In the genomic region with DNA sequence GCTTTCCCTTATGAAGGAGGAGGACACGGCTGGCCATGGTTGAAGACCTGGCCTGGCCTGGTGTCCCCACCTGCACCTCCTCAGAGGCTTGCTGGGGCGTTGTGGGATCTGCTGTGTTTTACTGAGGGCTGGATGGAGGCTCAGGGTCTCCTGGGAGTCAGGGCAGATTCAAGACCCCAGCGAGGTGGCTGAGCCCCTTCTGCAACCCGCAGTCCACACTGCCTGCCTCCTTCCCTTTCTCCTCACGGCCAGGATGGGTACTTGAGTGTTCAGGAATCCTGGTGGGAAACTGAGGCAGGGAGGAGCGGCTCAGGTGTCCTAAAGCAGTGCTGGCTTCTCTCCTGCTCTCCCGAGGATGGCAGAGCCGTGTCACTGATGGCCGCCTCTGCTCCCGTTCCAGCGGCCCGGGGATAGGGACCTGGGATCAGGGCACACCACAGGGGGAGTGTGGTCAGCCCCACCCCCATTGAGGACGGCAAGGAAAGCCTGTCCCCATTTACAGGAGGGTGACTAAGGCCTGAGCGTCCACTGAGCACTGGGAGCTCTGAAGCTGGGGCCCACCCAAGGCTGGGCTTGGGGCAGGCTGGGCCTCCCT, we compare ENCODE assay signal across 24 cellular contexts. TPM values are rescaled to one million over a fixed set of nuclear protein-coding genes. Genes with fewer than 3 reads are reported as not detected.
A peak's percentile ranks its signal among the peaks of the same experiment; 100 is the strongest.
DNase-seq lines count a peak whose midpoint lies in the region; ATAC-seq and TF ChIP-seq lines count a peak whose summit lies in the region.
"Had no signal": no experiment of that assay in that cellular context is flagged by ENCODE, and none has a peak within 500 bp of the region (broad histone marks: within the 10 kb centered on the region; RNA-seq: fewer than 3 reads in every experiment).

No MANE protein-coding gene starts in this region.

- H3K4me3 ChIP-seq in coronary artery, result no peak overlapping the region
- no peak overlapping the region for H3K4me3 ChIP-seq in upper lobe of right lung
- H3K4me3 ChIP-seq: BLaER1 treated with 17β-estradiol and CSF1 and Interleukin-3, amounts not matched to agents 10 nM and 100 nM; HAP-1; SJSA1 had no signal

- no peaks in the 10 kb centered on the region for H3K4me1 ChIP-seq in upper lobe of right lung
- H3K4me1 ChIP-seq: Caco-2, HAP-1 had no signal

- ATAC-seq in activated T-cell treated with anti-CD3 and anti-CD28 coated beads, Interleukin-2, amount 50 U/mL, for 72 hours (replicated peaks in 1 of 2), result no peak
- no peak for ATAC-seq in upper lobe of right lung

- no peaks in the 10 kb centered on the region for H3K4me1 Mint-ChIP-seq in activated T-cell treated with anti-CD3 and anti-CD28 coated beads, Interleukin-2, amount 50 U/mL, for 24 hours (ENCODE audit: low read depth)
- no peaks in the 10 kb centered on the region for H3K4me1 Mint-ChIP-seq in activated T-cell treated with anti-CD3 and anti-CD28 coated beads, Interleukin-2, amount 50 U/mL, for 72 hours (ENCODE audit: low read depth)

- H3K36me3 ChIP-seq in upper lobe of right lung, result no peaks in the 10 kb centered on the region
- H3K36me3 ChIP-seq: HAP-1, SJSA1 had no signal

- no peak overlapping the region for H3K4me3 Mint-ChIP-seq in activated T-cell treated with anti-CD3 and anti-CD28 coated beads, Interleukin-2, amount 50 U/mL, for 24 hours
- H3K4me3 Mint-ChIP-seq in activated T-cell treated with anti-CD3 and anti-CD28 coated beads, Interleukin-2, amount 50 U/mL, for 72 hours, result no peak overlapping the region
- H3K4me3 Mint-ChIP-seq: CD4-positive, alpha-beta T cell; HFFc6 had no signal

- H3K27me3 Mint-ChIP-seq in activated T-cell treated with anti-CD3 and anti-CD28 coated beads, Interleukin-2, amount 50 U/mL, for 24 hours, result no peaks in the 10 kb centered on the region
- no peaks in the 10 kb centered on the region for H3K27me3 Mint-ChIP-seq in activated T-cell treated with anti-CD3 and anti-CD28 coated beads, Interleukin-2, amount 50 U/mL, for 72 hours (ENCODE audit: low read depth)
- H3K27me3 Mint-ChIP-seq: CD4-positive, alpha-beta T cell had no signal

- intact Hi-C loops in upper lobe of right lung (cut with DNase I), result no loop called here

- no peaks in the 10 kb centered on the region for H3K27me3 ChIP-seq in upper lobe of right lung
- H3K27me3 ChIP-seq: BLaER1 treated with 17β-estradiol and CSF1 and Interleukin-3, amounts not matched to agents 10 nM and 100 nM; SJSA1 had no signal

- DNase-seq in activated T-cell treated with anti-CD3 and anti-CD28 coated beads, Interleukin-2, amount 50 U/mL, for 24 hours, result peak; percentile 20
- DNase-seq in activated T-cell treated with anti-CD3 and anti-CD28 coated beads, Interleukin-2, amount 50 U/mL, for 72 hours, result no peak
- DNase-seq in coronary artery (ENCODE audit: low spot score) (peak; percentile 46), mesenteric fat pad (ENCODE audit: low spot score) (peak; percentile 45), upper lobe of right lung (peak; percentile 46), NCI-H1417 (lab: John Stamatoyannopoulos, UW) (no peak), NCI-H1694 (lab: John Stamatoyannopoulos, UW) (no peak)
- DNase-seq: Caco-2; CD4-positive, alpha-beta T cell; GOT3; HFFc6; KBM-7; NCI-H1694 treated with DMSO at 0.1 percent for 48 hours; NCI-H2081; NCI-H2227 treated with DMSO at 0.1 percent for 48 hours; NCI-H510A; NCI-H69; Right ventricle myocardium superior; RPMI8226 had no signal

- H3K36me3 Mint-ChIP-seq in activated T-cell treated with anti-CD3 and anti-CD28 coated beads, Interleukin-2, amount 50 U/mL, for 24 hours (ENCODE audit: low read depth), result peaks cover 26% of the 10 kb centered on the region
- no peaks in the 10 kb centered on the region for H3K36me3 Mint-ChIP-seq in activated T-cell treated with anti-CD3 and anti-CD28 coated beads, Interleukin-2, amount 50 U/mL, for 72 hours (ENCODE audit: insufficient read depth in 2 of 2)

- H3K27ac Mint-ChIP-seq in activated T-cell treated with anti-CD3 and anti-CD28 coated beads, Interleukin-2, amount 50 U/mL, for 24 hours, result no peak overlapping the region
- H3K27ac Mint-ChIP-seq in activated T-cell treated with anti-CD3 and anti-CD28 coated beads, Interleukin-2, amount 50 U/mL, for 72 hours, result no peak overlapping the region
- H3K27ac Mint-ChIP-seq: CD4-positive, alpha-beta T cell; HFFc6 had no signal

- TF ChIP-seq CTCF in coronary artery (IDR thresholded peaks at IDR 0.05) (no peak), upper lobe of right lung (IDR thresholded peaks at IDR 0.05) (no peak)

- H3K27ac ChIP-seq in coronary artery (no peak overlapping the region), upper lobe of right lung (no peak overlapping the region)
- H3K27ac ChIP-seq: SJSA1 had no signal

- H3K9me3 ChIP-seq in upper lobe of right lung, result no peaks in the 10 kb centered on the region
- H3K9me3 ChIP-seq: Caco-2, HAP-1 had no signal

- H3K9me3 Mint-ChIP-seq in activated T-cell treated with anti-CD3 and anti-CD28 coated beads, Interleukin-2, amount 50 U/mL, for 24 hours, result peaks cover 8% of the 10 kb centered on the region
- H3K9me3 Mint-ChIP-seq in activated T-cell treated with anti-CD3 and anti-CD28 coated beads, Interleukin-2, amount 50 U/mL, for 72 hours, result no peaks in the 10 kb centered on the region
- H3K9me3 Mint-ChIP-seq: CD4-positive, alpha-beta T cell had no signal

RNA-seq across cellular contexts. Expression of a gene that starts 47.5 kb away (rescaled TPM):
- 1 to 10 TPM; 2.4 to 3.2 TPM for total RNA-seq in activated T-cell treated with anti-CD3 and anti-CD28 coated beads, Interleukin-2, amount 50 U/mL, for 72 hours
- total RNA-seq in mesenteric fat pad (12.0 TPM), upper lobe of right lung (10.0 TPM)
- total RNA-seq: LHCN-M2 had no signal

RNA-seq across cellular contexts. Expression of a gene that starts 54.4 kb away (rescaled TPM):
- 1 to 10 TPM; 2.8 to 3.8 TPM for total RNA-seq in activated T-cell treated with anti-CD3 and anti-CD28 coated beads, Interleukin-2, amount 50 U/mL, for 72 hours
- total RNA-seq in mesenteric fat pad (3.8 TPM), upper lobe of right lung (3.6 TPM)
- total RNA-seq: HFFc6, LHCN-M2, MCF 10A had no signal

Comparison
In these comparisons a context has a peak if more than half of its experiments do, and no peak if none do; other contexts are left out.
1. DNase-seq: peak in activated T-cell treated with anti-CD3 and anti-CD28 coated beads, Interleukin-2, amount 50 U/mL, for 24 hours (single experiment), coronary artery (single experiment), mesenteric fat pad (single experiment) and upper lobe of right lung (single experiment); none in activated T-cell treated with anti-CD3 and anti-CD28 coated beads, Interleukin-2, amount 50 U/mL, for 72 hours (0 of 2), NCI-H1417 (0 of 3) and NCI-H1694 (single experiment).